Comparison of ENCODE assay signal across 8 cellular contexts in genomic region chr2:95022309-95023221, GRCh38. TPM values are rescaled to one million over a fixed set of nuclear protein-coding genes. Genes with fewer than 3 reads are reported as not detected.
A peak's percentile ranks its signal among the peaks of the same experiment; 100 is the strongest.
DNase-seq lines count a peak whose midpoint lies in the region; ATAC-seq, FAIRE-seq and TF ChIP-seq lines count a peak whose summit lies in the region.

No MANE protein-coding gene starts in this region.

- peak; percentile 95 for FAIRE-seq in GM12892 (lab: Jason Lieb, UNC)

- intact Hi-C loops in left ventricle myocardium inferior (cut with micrococcal nuclease) (loop anchor here (10.0 kb wide), 1 partner anchor 92 kb away; no protein-coding TSS in a partner anchor), posterior vena cava (cut with DNase I) (no loop called here)

- ATAC-seq in HG02571 (IDR thresholded peaks at IDR 0.05; ENCODE audit: unreplicated experiment): peak; percentile 80
- peak; percentile 55 for ATAC-seq in activated naive CD8-positive, alpha-beta T cell treated with anti-CD3 and anti-CD28 coated beads, Interleukin-2, amount 10 ng/mL, durations not matched to agents 7 days and 5 days (ENCODE audit: low read depth)

- peak overlapping the region; percentile 81 for H3K4me3 Mint-ChIP-seq in activated naive CD8-positive, alpha-beta T cell treated with anti-CD3 and anti-CD28 coated beads, Interleukin-2, amount 10 ng/mL, durations not matched to agents 7 days and 5 days

- no peak overlapping the region for H3K27ac ChIP-seq in left ventricle myocardium inferior (replicated peaks)

- DNase-seq in GM12892 (ENCODE audit: insufficient read length) (peak; percentile 78), NAMALWA (ENCODE audit: low spot score) (peak; percentile 85), SW480 (ENCODE audit: low spot score) (peak; percentile 57), left ventricle myocardium inferior (peak; percentile 57), skeletal muscle cell (ENCODE audit: low read depth) (peak; percentile 8), posterior vena cava (ENCODE audit: low spot score) (no peak)
- peak; percentile 92 for DNase-seq in activated naive CD8-positive, alpha-beta T cell treated with anti-CD3 and anti-CD28 coated beads, Interleukin-2, amount 10 ng/mL, durations not matched to agents 7 days and 5 days

- peaks cover 26% of the 10 kb centered on the region for H3K4me1 ChIP-seq in left ventricle myocardium inferior

- no peaks in the 10 kb centered on the region for H3K36me3 ChIP-seq in left ventricle myocardium inferior

- H3K27me3 Mint-ChIP-seq in activated naive CD8-positive, alpha-beta T cell treated with anti-CD3 and anti-CD28 coated beads, Interleukin-2, amount 10 ng/mL, durations not matched to agents 7 days and 5 days: peaks cover 2% of the 10 kb centered on the region

- H3K4me3 ChIP-seq in left ventricle myocardium inferior (no peak overlapping the region), skeletal muscle cell (ENCODE audit: low read depth, low read length) (no peak overlapping the region)

- peak; percentile 92 for TF ChIP-seq CTCF in left ventricle myocardium inferior (IDR thresholded peaks at IDR 0.05; ENCODE audit: borderline replicate concordance)

- no peaks in the 10 kb centered on the region for H3K9me3 Mint-ChIP-seq in activated naive CD8-positive, alpha-beta T cell treated with anti-CD3 and anti-CD28 coated beads, Interleukin-2, amount 10 ng/mL, durations not matched to agents 7 days and 5 days

- TF ChIP-seq POLR2A in GM12892 (IDR thresholded peaks at IDR 0.05; ENCODE audit: low read depth, low read length): no peak

- peaks cover 11% of the 10 kb centered on the region for H3K36me3 Mint-ChIP-seq in activated naive CD8-positive, alpha-beta T cell treated with anti-CD3 and anti-CD28 coated beads, Interleukin-2, amount 10 ng/mL, durations not matched to agents 7 days and 5 days

- peaks cover 34% of the 10 kb centered on the region for H3K4me1 Mint-ChIP-seq in activated naive CD8-positive, alpha-beta T cell treated with anti-CD3 and anti-CD28 coated beads, Interleukin-2, amount 10 ng/mL, durations not matched to agents 7 days and 5 days

- no peaks in the 10 kb centered on the region for H3K9me3 ChIP-seq in left ventricle myocardium inferior (replicated peaks)

- H3K27ac Mint-ChIP-seq in activated naive CD8-positive, alpha-beta T cell treated with anti-CD3 and anti-CD28 coated beads, Interleukin-2, amount 10 ng/mL, durations not matched to agents 7 days and 5 days: peak overlapping the region; percentile 92

- H3K27me3 ChIP-seq in left ventricle myocardium inferior (ENCODE audit: low read depth): peaks cover 84% of the 10 kb centered on the region

- POLR2A ChIA-PET in activated naive CD8-positive, alpha-beta T cell treated with anti-CD3 and anti-CD28 coated beads, Interleukin-2, amount 10 ng/mL, durations not matched to agents 7 days and 5 days (lab: Charles Lee): interaction anchor here (0.9 to 8.0 kb wide), 9 partner anchors 20 to 137 kb away, joined by 3 to 358 read pairs (median 9); partner anchors contain the start of genes MRPS5 and ZNF514

RNA-seq across cellular contexts. Expression of gene MAL, which starts 2.9 kb away (rescaled TPM):
- 9.1 TPM for polyA plus RNA-seq in GM12892 (2012; ENCODE audit: missing spikeins)
- 100 to 1,000 TPM; 174 to 184 TPM for total RNA-seq in activated naive CD8-positive, alpha-beta T cell treated with anti-CD3 and anti-CD28 coated beads, Interleukin-2, amount 10 ng/mL, durations not matched to agents 7 days and 5 days
- total RNA-seq in left ventricle myocardium inferior (4.4 TPM), posterior vena cava (1 to 10 TPM; 1.0 to 1.6 TPM)

Comparison
In these comparisons a context has a peak if more than half of its experiments do, and no peak if none do; other contexts are left out.
1. RNA of gene MAL, which starts 2.9 kb away (total RNA-seq): 174 to 184 TPM in activated naive CD8-positive, alpha-beta T cell treated with anti-CD3 and anti-CD28 coated beads, Interleukin-2, amount 10 ng/mL, durations not matched to agents 7 days and 5 days; 4.4 TPM in left ventricle myocardium inferior (single experiment) and 1.0 to 1.6 TPM in posterior vena cava; every median in the first group is over 10 times any median in the second.